19 cellular contexts compared by ENCODE assay signal in genomic region chr20:16662462-16662861, GRCh38.
DNase-seq lines count a peak whose midpoint lies in the region; TF ChIP-seq lines count a peak whose summit lies in the region.
"Had no signal": no experiment of that assay in that cellular context is flagged by ENCODE, and none has a peak within 500 bp of the region (broad histone marks: within the 10 kb centered on the region; RNA-seq: fewer than 3 reads in every experiment).

No MANE protein-coding gene starts in this region.

- no peaks in the 10 kb centered on the region for H3K27me3 ChIP-seq in SJCRH30

- no peaks in the 10 kb centered on the region for H3K27me3 Mint-ChIP-seq in nephron progenitor cell (ENCODE audit: low read depth, poor library complexity)

- peak overlapping the region; percentile 21 for H3K27ac Mint-ChIP-seq in nephron progenitor cell
- H3K27ac Mint-ChIP-seq: T-helper 17 cell had no signal

- H3K36me3 Mint-ChIP-seq in nephron progenitor cell (ENCODE audit: low read depth): no peaks in the 10 kb centered on the region

- H3K4me1 Mint-ChIP-seq in nephron progenitor cell: peaks cover 25% of the 10 kb centered on the region
- H3K4me1 Mint-ChIP-seq: T-helper 17 cell had no signal

- DNase-seq in DMS 273 (lab: John Stamatoyannopoulos, UW; ENCODE audit: unreplicated experiment) (peak; percentile 79), NCI-H446 treated with DMSO at 0.1 percent for 48 hours (lab: John Stamatoyannopoulos, UW) (peak; percentile 20), SJCRH30 (peak; percentile 6 to 64), nephron progenitor cell (no peak), AG08396 (ENCODE audit: low spot score) (no peak), coronary artery (ENCODE audit: low spot score) (no peak), SK-N-DZ (ENCODE audit: low spot score) (no peak)
- DNase-seq in activated CD8-positive, alpha-beta memory T cell treated with anti-CD3 and anti-CD28 coated beads, Interleukin-2, amount 50 U/mL, for 4 hours: no peak
- DNase-seq: 8988T, ACHN, Calu3, IMR-90, NCI-H1105, NCI-H1436 treated with DMSO at 0.1 percent for 48 hours, NCI-H2029 treated with DMSO at 0.1 percent for 48 hours, NCI-H526 treated with DMSO at 0.1 percent for 48 hours, SIG-M5, T-helper 17 cell had no signal

- no peak for TF ChIP-seq CTCF in nephron progenitor cell (IDR thresholded peaks at IDR 0.05)
- no peak for TF ChIP-seq CTCF in coronary artery (IDR thresholded peaks at IDR 0.05)

- H3K9me3 Mint-ChIP-seq in nephron progenitor cell: peaks cover 15% of the 10 kb centered on the region

- no peaks in the 10 kb centered on the region for H3K9me3 ChIP-seq in SJCRH30 (replicated peaks)

- peaks cover 14% of the 10 kb centered on the region for H3K4me1 ChIP-seq in SJCRH30

- H3K4me3 ChIP-seq in SJCRH30: no peak overlapping the region
- H3K4me3 ChIP-seq in coronary artery: no peak overlapping the region

- no peaks in the 10 kb centered on the region for H3K36me3 ChIP-seq in SJCRH30

- no peak overlapping the region for H3K4me3 Mint-ChIP-seq in nephron progenitor cell
- H3K4me3 Mint-ChIP-seq: T-helper 17 cell had no signal

- H3K27ac ChIP-seq in SJCRH30: no peak overlapping the region
- H3K27ac ChIP-seq in coronary artery: no peak overlapping the region
- H3K27ac ChIP-seq: KMS-11 had no signal

Comparison
In these comparisons a context has a peak if more than half of its experiments do, and no peak if none do; other contexts are left out.
1. DNase-seq: peak in DMS 273 (single experiment), NCI-H446 treated with DMSO at 0.1 percent for 48 hours (single experiment) and SJCRH30 (2 of 2); none in nephron progenitor cell (single experiment), AG08396 (single experiment), activated CD8-positive, alpha-beta memory T cell treated with anti-CD3 and anti-CD28 coated beads, Interleukin-2, amount 50 U/mL, for 4 hours (single experiment), coronary artery (single experiment) and SK-N-DZ (single experiment).